Comparison of ENCODE assay signal across 8 cellular contexts in genomic region chr19:38676023-38676877, GRCh38. TPM values are rescaled to one million over a fixed set of nuclear protein-coding genes. Genes with fewer than 3 reads are reported as not detected.
A peak's percentile ranks its signal among the peaks of the same experiment; 100 is the strongest.
DNase-seq lines count a peak whose midpoint lies in the region; ATAC-seq and TF ChIP-seq lines count a peak whose summit lies in the region.

No MANE protein-coding gene starts in this region.

- H3K36me3 Mint-ChIP-seq in chondrocyte (ENCODE audit: low read depth): peaks cover 12% of the 10 kb centered on the region

- DNase-seq in NB4 (ENCODE audit: low read depth) (peak; percentile 74), chondrocyte (ENCODE audit: low spot score) (no peak), mucosa of descending colon (no peak), NCI-H1105 treated with DMSO at 0.1 percent for 48 hours (lab: John Stamatoyannopoulos, UW) (no peak), NOMO-1 (lab: John Stamatoyannopoulos, UW; ENCODE audit: unreplicated experiment in 2 of 2) (no peak), NCI-H1436 treated with DMSO at 0.1 percent for 48 hours (lab: John Stamatoyannopoulos, UW) (no peak)

- H3K27ac ChIP-seq in ACC112 (ENCODE audit: low read depth, low read length): peak overlapping the region; percentile 29; the same call in 1 of the 2 replicates

- TF ChIP-seq CTCF in NB4 (IDR thresholded peaks at IDR 0.05; ENCODE audit: low read depth, low read length) (no peak), chondrocyte (IDR thresholded peaks at IDR 0.05) (no peak), mucosa of descending colon (IDR thresholded peaks at IDR 0.05) (no peak)

- no peak overlapping the region for H2AFZ ChIP-seq in ACC112 (ENCODE audit: low read length, unreplicated experiment)

- H3K4me1 Mint-ChIP-seq in chondrocyte (ENCODE audit: low read depth): peaks cover 83% of the 10 kb centered on the region

- intact Hi-C loops in mucosa of descending colon (cut with DNase I, micrococcal nuclease): no loop called here

- H3K79me2 ChIP-seq in ACC112 (ENCODE audit: control insufficient read depth, insufficient read depth, low read length, unreplicated experiment): peaks cover 86% of the 10 kb centered on the region

- H3K36me3 ChIP-seq in ACC112 (ENCODE audit: insufficient read depth, low read length) (no peaks in the 10 kb centered on the region; the same call in 1 of the 2 replicates), mucosa of descending colon (ENCODE audit: low read depth) (no peaks in the 10 kb centered on the region)

- peak; percentile 13 for ATAC-seq in mucosa of descending colon
- no peak for ATAC-seq in HG03196 (IDR thresholded peaks at IDR 0.05; ENCODE audit: unreplicated experiment)

- no peak overlapping the region for H3K4me3 Mint-ChIP-seq in chondrocyte (ENCODE audit: unreplicated experiment)

- H3K4me1 ChIP-seq in ACC112 (ENCODE audit: control insufficient read depth, insufficient read depth, low read length, unreplicated experiment) (peaks cover 28% of the 10 kb centered on the region), mucosa of descending colon (ENCODE audit: low read depth) (peaks cover 83% of the 10 kb centered on the region)

- H3K9me3 ChIP-seq in mucosa of descending colon: no peaks in the 10 kb centered on the region

- TF ChIP-seq POLR2A in NB4 (IDR thresholded peaks at IDR 0.05; ENCODE audit: extremely low read depth, insufficient read length): no peak

- no peak overlapping the region for H3K4me3 ChIP-seq in ACC112 (ENCODE audit: low read depth, low read length)
- no peak overlapping the region for H3K4me3 ChIP-seq in NB4 (ENCODE audit: low read depth, low read length)
- no peak overlapping the region for H3K4me3 ChIP-seq in mucosa of descending colon

- H3K27me3 Mint-ChIP-seq in chondrocyte (ENCODE audit: low read depth): no peaks in the 10 kb centered on the region

- H3K9me3 Mint-ChIP-seq in chondrocyte (ENCODE audit: low read depth): no peaks in the 10 kb centered on the region

- H3K27me3 ChIP-seq in ACC112 (ENCODE audit: insufficient read depth, low read length): no peaks in the 10 kb centered on the region

- peak overlapping the region; percentile 87 for H3K27ac Mint-ChIP-seq in chondrocyte (ENCODE audit: unreplicated experiment)

RNA-seq across cellular contexts. Expression of gene ACTN4, which starts 28.8 kb away (rescaled TPM):
- 641 to 921 TPM (median 917 TPM) in 3 replicates for total RNA-seq in chondrocyte
- total RNA-seq in mucosa of descending colon: 1,000 to 10,000 TPM in 2 of 3 donors, 100 to 1,000 TPM in 1; 566 to 1,080 (median 1,014) TPM

RNA-seq across cellular contexts. Expression of gene EIF3K, which starts 57.3 kb away (rescaled TPM):
- total RNA-seq in chondrocyte: 177 to 208 TPM (median 185 TPM) in 3 replicates
- 100 to 1,000 TPM; 338 to 393 (median 350) TPM for total RNA-seq in mucosa of descending colon

RNA-seq across cellular contexts. Expression of gene MAP4K1, which starts 58.5 kb away (rescaled TPM):
- total RNA-seq in chondrocyte (0.23 to 1.4 TPM (median 1.4 TPM) in 3 replicates), mucosa of descending colon (10 to 100 TPM in 1 of 3 donors, 1 to 10 TPM in 2; 6.9 to 10.6 (median 7.4) TPM)
